8 cellular contexts compared by ENCODE assay signal in the genomic region with DNA sequence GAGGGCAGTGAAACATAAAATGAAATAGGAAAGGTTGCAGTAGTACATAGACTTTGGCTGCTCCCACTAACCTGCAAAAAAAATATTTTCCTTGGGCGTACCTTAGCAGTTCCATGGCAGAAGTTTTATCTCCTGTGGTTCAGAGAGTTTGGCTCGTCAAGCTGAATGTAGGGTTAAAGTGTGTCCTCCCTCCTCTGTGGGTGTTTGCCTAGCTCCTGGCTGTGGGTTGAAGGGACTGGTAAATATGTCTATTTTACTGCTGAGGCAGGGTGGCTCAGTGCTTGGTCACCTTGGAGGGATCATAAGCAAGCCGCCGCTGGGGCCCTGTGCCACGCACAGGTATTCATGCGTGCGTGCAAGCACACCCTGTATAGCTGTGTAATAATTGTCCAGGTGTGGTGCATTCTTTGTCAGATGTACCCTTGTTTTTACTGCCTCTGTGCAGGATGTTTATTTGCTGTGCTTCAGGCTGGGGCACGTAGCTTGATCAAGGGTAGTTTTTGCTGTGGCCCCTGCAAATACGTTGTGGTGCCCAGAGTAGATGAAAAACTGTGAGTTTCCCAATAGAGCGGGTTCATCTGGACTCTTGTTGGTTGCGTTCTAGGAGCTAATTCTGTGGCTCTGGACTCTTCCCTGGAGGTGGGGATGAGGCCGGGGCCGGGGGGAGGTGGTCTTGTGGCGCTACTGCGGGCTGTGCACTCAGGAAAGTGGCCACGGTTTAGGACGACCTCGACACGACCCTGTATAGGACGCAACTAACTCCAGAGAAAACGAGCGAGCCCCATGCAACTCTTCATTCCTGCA. TPM values are rescaled to one million over a fixed set of nuclear protein-coding genes. Genes with fewer than 3 reads are reported as not detected.
DNase-seq lines count a peak whose midpoint lies in the region; ATAC-seq, FAIRE-seq and TF ChIP-seq lines count a peak whose summit lies in the region.

No MANE protein-coding gene starts in this region.

- H3K4me1 ChIP-seq in ACC112 (ENCODE audit: control insufficient read depth, insufficient read depth, low read length, unreplicated experiment) (no peaks in the 10 kb centered on the region), endothelial cell of umbilical vein (ENCODE audit: control insufficient read depth, extremely low read depth, insufficient read depth, low read length) (no peaks in the 10 kb centered on the region), osteoblast (ENCODE audit: insufficient read depth, low read length) (peaks cover 4% of the 10 kb centered on the region)

- no peak for FAIRE-seq in endothelial cell of umbilical vein (lab: Jason Lieb, UNC)

- ATAC-seq in GM21723 (IDR thresholded peaks at IDR 0.05; ENCODE audit: unreplicated experiment) (peak; percentile 9), HG03139 (IDR thresholded peaks at IDR 0.05; ENCODE audit: unreplicated experiment) (no peak), GM18858 (IDR thresholded peaks at IDR 0.05; ENCODE audit: unreplicated experiment) (no peak), HG03039 (IDR thresholded peaks at IDR 0.05; ENCODE audit: unreplicated experiment) (no peak)

- peak overlapping the region; percentile 84 for H3K27ac Mint-ChIP-seq in T-helper 2 cell treated with Interferon-gamma antibody and Interleukin-4, amounts not matched to agents 5 μg/mL and 100 μg/mL, for 36 hours

- H3K36me3 ChIP-seq in ACC112 (ENCODE audit: insufficient read depth, low read length) (no peaks in the 10 kb centered on the region), endothelial cell of umbilical vein (ENCODE audit: control insufficient read depth in 2 of 2, extremely low read depth in 1 of 2, insufficient read depth in 2 of 2, low read length in 2 of 2) (no peaks in the 10 kb centered on the region), osteoblast (ENCODE audit: insufficient read depth, low read length) (no peaks in the 10 kb centered on the region)

- H3K27me3 Mint-ChIP-seq in T-helper 2 cell treated with Interferon-gamma antibody and Interleukin-4, amounts not matched to agents 5 μg/mL and 100 μg/mL, for 36 hours (ENCODE audit: low read depth) = no peaks in the 10 kb centered on the region

- H3K4me3 Mint-ChIP-seq in T-helper 2 cell treated with Interferon-gamma antibody and Interleukin-4, amounts not matched to agents 5 μg/mL and 100 μg/mL, for 36 hours = peak overlapping the region; percentile 79

- H3K27ac ChIP-seq in ACC112 (ENCODE audit: low read depth, low read length) (no peak overlapping the region), endothelial cell of umbilical vein (ENCODE audit: insufficient read depth, low read depth, low read length) (no peak overlapping the region), osteoblast (ENCODE audit: low read depth, low read length) (no peak overlapping the region)

- H3K4me3 ChIP-seq in ACC112 (ENCODE audit: low read depth, low read length) = peak overlapping the region; percentile 77
- H3K4me3 ChIP-seq in endothelial cell of umbilical vein (replicated peaks in 1 of 3; ENCODE audit: insufficient read depth in 1 of 3, low read depth in 1 of 3, low read length in 3 of 3) = peak overlapping the region in 1 of 3 experiments; percentile 38
- H3K4me3 ChIP-seq in osteoblast (ENCODE audit: insufficient read depth, low read length) = peak overlapping the region; percentile 61

- dilution Hi-C loops in endothelial cell of umbilical vein (cut with MboI; ENCODE audit: extremely low pct_ligation_motif_present, low sequenced_read_pairs) = no loop called here

- POLR2A ChIA-PET in endothelial cell of umbilical vein (lab: Charles Lee) = no interaction called here

- BruUV-seq in endothelial cell of umbilical vein (replicated peaks; lab: Mats Ljungman, UMichigan) = no TSS peak

- peaks cover 78% of the 10 kb centered on the region for H3K4me1 Mint-ChIP-seq in T-helper 2 cell treated with Interferon-gamma antibody and Interleukin-4, amounts not matched to agents 5 μg/mL and 100 μg/mL, for 36 hours (ENCODE audit: low read depth)

- DNase-seq in T-helper 2 cell treated with Interferon-gamma antibody and Interleukin-4, amounts not matched to agents 5 μg/mL and 100 μg/mL, for 36 hours (ENCODE audit: low spot score) = no peak
- no peak for DNase-seq in endothelial cell of umbilical vein (ENCODE audit: low read depth, low spot score)
- no peak for DNase-seq in osteoblast (ENCODE audit: insufficient read length, low spot score, missing footprints)

- peaks cover 73% of the 10 kb centered on the region for H3K27me3 ChIP-seq in ACC112 (ENCODE audit: insufficient read depth, low read length)
- H3K27me3 ChIP-seq in endothelial cell of umbilical vein (ENCODE audit: control insufficient read depth in 2 of 2, insufficient read depth in 2 of 2, low read length in 2 of 2) = peaks cover 38 to 44% of the 10 kb centered on the region in 2 experiments
- H3K27me3 ChIP-seq in osteoblast (ENCODE audit: insufficient read depth, low read length) = peaks cover 54% of the 10 kb centered on the region

- H3K36me3 Mint-ChIP-seq in T-helper 2 cell treated with Interferon-gamma antibody and Interleukin-4, amounts not matched to agents 5 μg/mL and 100 μg/mL, for 36 hours (ENCODE audit: low read depth) = peaks cover 45% of the 10 kb centered on the region

- H3K79me2 ChIP-seq in ACC112 (ENCODE audit: control insufficient read depth, insufficient read depth, low read length, unreplicated experiment) (no peaks in the 10 kb centered on the region), endothelial cell of umbilical vein (ENCODE audit: control insufficient read depth, insufficient read depth, low read length) (no peaks in the 10 kb centered on the region), osteoblast (ENCODE audit: insufficient read depth, low read length) (no peaks in the 10 kb centered on the region)

- H3K4me2 ChIP-seq in endothelial cell of umbilical vein (ENCODE audit: insufficient read depth, low read length) (peak overlapping the region; percentile 31), osteoblast (ENCODE audit: insufficient read depth, low read length) (peak overlapping the region; percentile 60)

- TF ChIP-seq POLR2A in endothelial cell of umbilical vein (IDR thresholded peaks at IDR 0.05; ENCODE audit: low read depth, low read length) = no peak

- H4K20me1 ChIP-seq in endothelial cell of umbilical vein (replicated peaks; ENCODE audit: control insufficient read depth, extremely low read depth, insufficient read depth, low read length) (no peaks in the 10 kb centered on the region), osteoblast (ENCODE audit: insufficient read depth, low read length) (no peaks in the 10 kb centered on the region)

- H2AFZ ChIP-seq in ACC112 (ENCODE audit: low read length, unreplicated experiment) (no peak overlapping the region), endothelial cell of umbilical vein (ENCODE audit: low read depth, low read length) (peak overlapping the region; percentile 33), osteoblast (ENCODE audit: low read length) (peak overlapping the region; percentile 22)

- H3K9ac ChIP-seq in endothelial cell of umbilical vein (replicated peaks; ENCODE audit: extremely low read depth, insufficient read depth, low read length) = no peak overlapping the region

- no peaks in the 10 kb centered on the region for H3K9me3 Mint-ChIP-seq in T-helper 2 cell treated with Interferon-gamma antibody and Interleukin-4, amounts not matched to agents 5 μg/mL and 100 μg/mL, for 36 hours

- no peak for TF ChIP-seq CTCF in endothelial cell of umbilical vein (IDR thresholded peaks at IDR 0.05; ENCODE audit: extremely low read depth in 1 of 2, insufficient read depth in 1 of 2, low read depth in 1 of 2, low read length in 2 of 2)
- TF ChIP-seq CTCF in osteoblast (IDR thresholded peaks at IDR 0.05; ENCODE audit: extremely low read depth, low read depth, low read length) = no peak

- intact Hi-C loops in endothelial cell of umbilical vein (cut with micrococcal nuclease) = no loop called here

- no peaks in the 10 kb centered on the region for H3K9me3 ChIP-seq in endothelial cell of umbilical vein (replicated peaks; ENCODE audit: control insufficient read depth, insufficient read depth, low read length)
- no peaks in the 10 kb centered on the region for H3K9me3 ChIP-seq in osteoblast (ENCODE audit: low read depth, low read length)

- CTCF ChIA-PET in endothelial cell of umbilical vein (lab: Charles Lee) = interaction anchor here (1.0 to 2.4 kb wide), 7 partner anchors 13 to 140 kb away, joined by 3 to 12 read pairs (median 4); no protein-coding TSS in a partner anchor

- H3K9me1 ChIP-seq in endothelial cell of umbilical vein (replicated peaks; ENCODE audit: control insufficient read depth, extremely low read depth, insufficient read depth, low read length) = no peaks in the 10 kb centered on the region

TF ChIP-seq in endothelial cell of umbilical vein, 7 proteins besides CTCF, POLR2A, EP300 and RAD21:
- TF ChIP-seq MYC (IDR thresholded peaks at IDR 0.05; ENCODE audit: low read depth, low read length) (no peak), JUN (IDR thresholded peaks at IDR 0.05; ENCODE audit: borderline replicate concordance, insufficient read depth, insufficient read length, low read depth) (no peak), GATA2 (IDR thresholded peaks at IDR 0.05; ENCODE audit: insufficient read depth, insufficient read length, low read depth, low read length) (no peak), EZH2 (IDR thresholded peaks at IDR 0.05; ENCODE audit: borderline replicate concordance, low read depth, low read length, severe bottlenecking) (no peak), POLR2AphosphoS5 (IDR thresholded peaks at IDR 0.05; ENCODE audit: insufficient read depth, low read depth, low read length) (no peak), FOS (IDR thresholded peaks at IDR 0.05; ENCODE audit: borderline replicate concordance, insufficient read depth, low read length) (no peak)
- TF ChIP-seq, protein P1, sequence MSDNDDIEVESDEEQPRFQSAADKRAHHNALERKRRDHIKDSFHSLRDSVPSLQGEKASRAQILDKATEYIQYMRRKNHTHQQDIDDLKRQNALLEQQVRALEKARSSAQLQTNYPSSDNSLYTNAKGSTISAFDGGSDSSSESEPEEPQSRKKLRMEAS (IDR thresholded peaks at IDR 0.05; ENCODE audit: insufficient read depth, insufficient read length) = no peak

RNA-seq across cellular contexts. Expression of gene SORL1, which starts 0.7 kb away (rescaled TPM):
- total RNA-seq in endothelial cell of umbilical vein (0.16 and 0.31 TPM in 2 replicates), osteoblast (under 0.01 and 0.36 TPM in 2 replicates)
- 0.10 and 0.17 TPM in 2 replicates for polyA plus RNA-seq in endothelial cell of umbilical vein
- 0.04 and 0.05 TPM in 2 replicates for polyA plus RNA-seq in endothelial cell of umbilical vein (2011; cell fraction: cytosol; rRNA removed)
- 0.20 and 0.81 TPM in 2 replicates for polyA plus RNA-seq in endothelial cell of umbilical vein (2011; cell fraction: nucleus; rRNA removed)
- polyA plus RNA-seq in endothelial cell of umbilical vein (2012) = 0.08 and 0.15 TPM in 2 replicates
- polyA minus RNA-seq in endothelial cell of umbilical vein = 0.27 and 0.83 TPM in 2 replicates
- polyA minus RNA-seq in endothelial cell of umbilical vein (2011; cell fraction: cytosol; rRNA and poly(A)+ RNA removed) = 5.1 TPM
- polyA minus RNA-seq in endothelial cell of umbilical vein (2011; cell fraction: nucleus; rRNA and poly(A)+ RNA removed) = 0.34 TPM in 2 replicates
